Comparison of ENCODE assay signal across 18 cellular contexts in genomic region chr1:41866285-41866684, GRCh38.
"Had no signal": no experiment of that assay in that cellular context is flagged by ENCODE, and none has a peak within 500 bp of the region (broad histone marks: within the 10 kb centered on the region; RNA-seq: fewer than 3 reads in every experiment).

No MANE protein-coding gene starts in this region.

- H3K9me3 ChIP-seq: breast epithelium, colonic mucosa, esophagus squamous epithelium, gastrocnemius medialis, tibial artery had no signal

- H3K27ac ChIP-seq: breast epithelium, colonic mucosa, dorsolateral prefrontal cortex, esophagus squamous epithelium, gastrocnemius medialis, tibial artery had no signal

- ATAC-seq: effector memory CD8-positive, alpha-beta T cell; gastrocnemius medialis; stimulated activated naive CD8-positive, alpha-beta T cell treated with anti-CD3 and anti-CD28 coated beads, Interleukin-15, Interleukin-2, amounts not matched to agents 100 U/mL and 50 U/mL, for 24 hours; T-cell had no signal

- H3K4me3 ChIP-seq: breast epithelium, colonic mucosa, dorsolateral prefrontal cortex, esophagus squamous epithelium, gastrocnemius medialis, tibial artery had no signal

- H3K36me3 ChIP-seq: breast epithelium, colonic mucosa, esophagus squamous epithelium, gastrocnemius medialis, tibial artery had no signal

- DNase-seq: activated CD4-positive, alpha-beta T cell treated with anti-CD3 and anti-CD28 coated beads for 1 hour; activated CD4-positive, alpha-beta T cell treated with anti-CD3 and anti-CD28 coated beads, Interleukin-2, amount 50 U/mL, for 4 hours; activated naive CD4-positive, alpha-beta T cell treated with anti-CD3 and anti-CD28 coated beads for 36 hours; activated naive CD8-positive, alpha-beta T cell treated with anti-CD3 and anti-CD28 coated beads, Interleukin-2, amount 10 ng/mL, durations not matched to agents 7 days and 5 days; activated T-cell treated with anti-CD3 and anti-CD28 coated beads, Interleukin-2, amount 50 U/mL, for 48 hours; amniotic stem cell; colonic mucosa; dorsolateral prefrontal cortex; effector memory CD8-positive, alpha-beta T cell; esophagus squamous epithelium; gastrocnemius medialis; head of caudate nucleus; mammary epithelial cell; stimulated activated CD4-positive, alpha-beta T cell treated with anti-CD3 and anti-CD28 coated beads, Interleukin-4, amount 100 ng/mL, for 24 hours; stimulated activated naive CD8-positive, alpha-beta T cell treated with anti-CD3 and anti-CD28 coated beads, Interleukin-15, Interleukin-2, amounts not matched to agents 100 U/mL and 50 U/mL, for 24 hours; T-cell; tibial artery had no signal

- H3K4me1 ChIP-seq: breast epithelium, colonic mucosa had no signal

- H3K27me3 ChIP-seq: breast epithelium, colonic mucosa, dorsolateral prefrontal cortex, esophagus squamous epithelium, gastrocnemius medialis, tibial artery had no signal
